ENCODE assay signal across 2 cellular contexts in the genomic region with DNA sequence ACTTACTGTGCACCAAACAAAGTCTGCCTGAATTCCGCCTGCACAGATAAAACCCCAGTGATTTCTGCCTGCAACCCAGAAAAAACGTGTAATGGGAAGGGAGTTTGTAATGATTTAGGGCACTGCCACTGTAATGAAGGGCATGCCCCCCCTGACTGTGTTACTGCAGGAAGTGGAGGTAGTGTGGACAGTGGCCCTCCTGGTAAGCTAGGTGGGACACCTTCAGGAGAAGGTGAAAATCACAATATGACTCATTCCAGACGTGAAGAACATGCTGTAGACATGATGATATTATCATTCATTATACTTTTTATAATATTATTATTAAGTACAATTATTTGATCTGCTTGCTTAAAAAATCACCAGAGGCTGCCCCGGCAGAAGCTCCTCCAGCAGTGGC.
TF ChIP-seq lines count a peak whose summit lies in the region.

No MANE protein-coding gene starts in this region.

TF ChIP-seq in HCT116, 20 proteins besides CTCF, POLR2A, EP300 and RAD21:
- no peak for TF ChIP-seq POLR2AphosphoS5 (IDR thresholded peaks at IDR 0.05; ENCODE audit: low read depth, low read length)
- TF ChIP-seq ZNF274 (IDR thresholded peaks at IDR 0.05; ENCODE audit: low read depth, low read length): no peak
- TF ChIP-seq, protein P1, sequence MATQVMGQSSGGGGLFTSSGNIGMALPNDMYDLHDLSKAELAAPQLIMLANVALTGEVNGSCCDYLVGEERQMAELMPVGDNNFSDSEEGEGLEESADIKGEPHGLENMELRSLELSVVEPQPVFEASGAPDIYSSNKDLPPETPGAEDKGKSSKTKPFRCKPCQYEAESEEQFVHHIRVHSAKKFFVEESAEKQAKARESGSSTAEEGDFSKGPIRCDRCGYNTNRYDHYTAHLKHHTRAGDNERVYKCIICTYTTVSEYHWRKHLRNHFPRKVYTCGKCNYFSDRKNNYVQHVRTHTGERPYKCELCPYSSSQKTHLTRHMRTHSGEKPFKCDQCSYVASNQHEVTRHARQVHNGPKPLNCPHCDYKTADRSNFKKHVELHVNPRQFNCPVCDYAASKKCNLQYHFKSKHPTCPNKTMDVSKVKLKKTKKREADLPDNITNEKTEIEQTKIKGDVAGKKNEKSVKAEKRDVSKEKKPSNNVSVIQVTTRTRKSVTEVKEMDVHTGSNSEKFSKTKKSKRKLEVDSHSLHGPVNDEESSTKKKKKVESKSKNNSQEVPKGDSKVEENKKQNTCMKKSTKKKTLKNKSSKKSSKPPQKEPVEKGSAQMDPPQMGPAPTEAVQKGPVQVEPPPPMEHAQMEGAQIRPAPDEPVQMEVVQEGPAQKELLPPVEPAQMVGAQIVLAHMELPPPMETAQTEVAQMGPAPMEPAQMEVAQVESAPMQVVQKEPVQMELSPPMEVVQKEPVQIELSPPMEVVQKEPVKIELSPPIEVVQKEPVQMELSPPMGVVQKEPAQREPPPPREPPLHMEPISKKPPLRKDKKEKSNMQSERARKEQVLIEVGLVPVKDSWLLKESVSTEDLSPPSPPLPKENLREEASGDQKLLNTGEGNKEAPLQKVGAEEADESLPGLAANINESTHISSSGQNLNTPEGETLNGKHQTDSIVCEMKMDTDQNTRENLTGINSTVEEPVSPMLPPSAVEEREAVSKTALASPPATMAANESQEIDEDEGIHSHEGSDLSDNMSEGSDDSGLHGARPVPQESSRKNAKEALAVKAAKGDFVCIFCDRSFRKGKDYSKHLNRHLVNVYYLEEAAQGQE (IDR thresholded peaks at IDR 0.05; ENCODE audit: low read depth): no peak
- TF ChIP-seq EZH2 (IDR thresholded peaks at IDR 0.05): no peak
- TF ChIP-seq JUND (IDR thresholded peaks at IDR 0.05): no peak
- TF ChIP-seq SIN3A (IDR thresholded peaks at IDR 0.05; ENCODE audit: low read depth): no peak
- no peak for TF ChIP-seq YY1 (IDR thresholded peaks at IDR 0.05; ENCODE audit: extremely low read depth, insufficient replicate concordance, low read depth, low read length)
- TF ChIP-seq ELF1 (IDR thresholded peaks at IDR 0.05; ENCODE audit: borderline replicate concordance, low read depth): no peak
- no peak for TF ChIP-seq ZFX (IDR thresholded peaks at IDR 0.05)
- TF ChIP-seq SRF (IDR thresholded peaks at IDR 0.05; ENCODE audit: low read depth): no peak
- TF ChIP-seq EZH2phosphoT487 (IDR thresholded peaks at IDR 0.05; ENCODE audit: borderline replicate concordance): no peak
- TF ChIP-seq, protein P2, sequence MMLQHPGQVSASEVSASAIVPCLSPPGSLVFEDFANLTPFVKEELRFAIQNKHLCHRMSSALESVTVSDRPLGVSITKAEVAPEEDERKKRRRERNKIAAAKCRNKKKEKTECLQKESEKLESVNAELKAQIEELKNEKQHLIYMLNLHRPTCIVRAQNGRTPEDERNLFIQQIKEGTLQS (IDR thresholded peaks at IDR 0.05): no peak
- no peak for TF ChIP-seq CEBPB (IDR thresholded peaks at IDR 0.05; ENCODE audit: low read depth)
- no peak for TF ChIP-seq CBX3 (IDR thresholded peaks at IDR 0.05; ENCODE audit: low read depth)
- TF ChIP-seq SP1 (IDR thresholded peaks at IDR 0.05; ENCODE audit: low read depth): no peak
- no peak for TF ChIP-seq FOSL1 (IDR thresholded peaks at IDR 0.05; ENCODE audit: low read depth)

TF ChIP-seq in GM12878, 131 proteins besides CTCF, POLR2A, EP300 and RAD21:
- TF ChIP-seq CREB1 (IDR thresholded peaks at IDR 0.05; ENCODE audit: low read depth): no peak
